ENCODE assay signal across 1 cellular context in the genomic region with DNA sequence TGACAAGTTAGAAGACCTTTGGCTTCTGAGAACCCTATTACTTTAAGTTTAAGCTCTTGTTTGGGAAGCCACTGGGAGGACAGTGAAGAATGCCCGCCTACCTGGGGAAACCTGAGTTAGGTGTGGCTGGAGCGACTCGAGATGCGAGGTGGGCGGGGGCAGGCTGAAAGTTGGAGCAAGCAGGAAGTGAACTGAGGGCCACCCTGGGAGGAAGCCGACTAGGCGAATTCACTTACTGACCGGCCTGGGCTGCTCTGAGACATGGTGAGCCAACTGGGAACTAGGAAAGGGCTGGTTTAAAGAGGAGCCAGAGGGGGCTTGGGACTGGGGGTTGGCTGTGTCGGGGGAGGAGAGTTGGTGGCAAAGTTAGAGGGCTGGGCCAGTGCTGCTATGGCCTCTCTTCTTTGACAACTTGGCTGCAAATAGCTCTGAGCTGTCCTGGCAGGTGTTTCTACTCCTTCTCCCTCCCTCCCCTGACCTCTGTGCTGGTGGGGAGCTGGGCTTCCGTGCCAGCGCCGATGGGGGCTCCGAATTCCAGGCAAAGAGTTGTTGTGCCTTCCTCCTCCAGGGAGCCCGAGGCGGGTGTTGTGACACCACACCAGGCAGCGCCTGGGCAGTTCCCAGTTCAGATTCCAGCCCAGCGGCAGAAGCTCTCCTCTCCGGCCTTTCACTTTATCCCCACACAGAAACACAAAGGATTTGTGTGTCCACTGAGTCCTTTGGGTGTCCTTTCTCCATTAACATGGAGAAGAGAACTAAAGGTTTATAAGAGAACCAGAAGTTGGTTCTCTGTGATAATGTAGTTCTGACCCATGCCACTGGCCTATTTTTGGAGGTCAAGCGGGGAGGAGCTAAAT.
TF ChIP-seq lines count a peak whose summit lies in the region.

A gene (plus strand): TSS at position 201 of the 857 bp plus-strand sequence. CDS start 61 bp downstream, at position 262.

TF ChIP-seq in HepG2, 621 proteins besides CTCF, POLR2A, EP300 and RAD21 (continued from another document and continues in another):
- TF ChIP-seq, protein P1, sequence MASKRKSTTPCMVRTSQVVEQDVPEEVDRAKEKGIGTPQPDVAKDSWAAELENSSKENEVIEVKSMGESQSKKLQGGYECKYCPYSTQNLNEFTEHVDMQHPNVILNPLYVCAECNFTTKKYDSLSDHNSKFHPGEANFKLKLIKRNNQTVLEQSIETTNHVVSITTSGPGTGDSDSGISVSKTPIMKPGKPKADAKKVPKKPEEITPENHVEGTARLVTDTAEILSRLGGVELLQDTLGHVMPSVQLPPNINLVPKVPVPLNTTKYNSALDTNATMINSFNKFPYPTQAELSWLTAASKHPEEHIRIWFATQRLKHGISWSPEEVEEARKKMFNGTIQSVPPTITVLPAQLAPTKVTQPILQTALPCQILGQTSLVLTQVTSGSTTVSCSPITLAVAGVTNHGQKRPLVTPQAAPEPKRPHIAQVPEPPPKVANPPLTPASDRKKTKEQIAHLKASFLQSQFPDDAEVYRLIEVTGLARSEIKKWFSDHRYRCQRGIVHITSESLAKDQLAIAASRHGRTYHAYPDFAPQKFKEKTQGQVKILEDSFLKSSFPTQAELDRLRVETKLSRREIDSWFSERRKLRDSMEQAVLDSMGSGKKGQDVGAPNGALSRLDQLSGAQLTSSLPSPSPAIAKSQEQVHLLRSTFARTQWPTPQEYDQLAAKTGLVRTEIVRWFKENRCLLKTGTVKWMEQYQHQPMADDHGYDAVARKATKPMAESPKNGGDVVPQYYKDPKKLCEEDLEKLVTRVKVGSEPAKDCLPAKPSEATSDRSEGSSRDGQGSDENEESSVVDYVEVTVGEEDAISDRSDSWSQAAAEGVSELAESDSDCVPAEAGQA (IDR thresholded peaks at IDR 0.05; ENCODE audit: low read depth): no peak
- TF ChIP-seq, protein P1 (CRISPR knock-in tag; IDR thresholded peaks at IDR 0.05; ENCODE audit: borderline replicate concordance): no peak
- TF ChIP-seq MEIS2 (CRISPR knock-in tag; IDR thresholded peaks at IDR 0.05) (no peak; the same call in 1 of the 2 replicates), MEF2D (CRISPR knock-in tag; IDR thresholded peaks at IDR 0.05) (no peak), SOX13 (IDR thresholded peaks at IDR 0.05) (no peak), SOX13 (CRISPR knock-in tag; conservative IDR thresholded peaks at IDR 0.05 in 1 of 2, IDR thresholded peaks at IDR 0.05 in 1 of 2) (no peak), ZNF644 (CRISPR knock-in tag; IDR thresholded peaks at IDR 0.05; ENCODE audit: low read depth) (no peak), ZNF274 (CRISPR knock-in tag; IDR thresholded peaks at IDR 0.05) (peak; percentile 71; the same call in 1 of the 2 replicates), MED8 (CRISPR knock-in tag; IDR thresholded peaks at IDR 0.05; ENCODE audit: insufficient replicate concordance) (no peak), ZNF430 (CRISPR knock-in tag; IDR thresholded peaks at IDR 0.05) (0 out of 2 replicates have a peak, but pooled peaks have one; percentile 39), ISX (CRISPR knock-in tag; conservative IDR thresholded peaks at IDR 0.05) (no peak), ZNF724P (CRISPR knock-in tag; IDR thresholded peaks at IDR 0.05; ENCODE audit: borderline replicate concordance) (no peak), KLF15 (CRISPR knock-in tag; IDR thresholded peaks at IDR 0.05; ENCODE audit: borderline replicate concordance) (no peak), NCOR1 (IDR thresholded peaks at IDR 0.05; ENCODE audit: borderline replicate concordance, low read length) (no peak), NR2F2 (IDR thresholded peaks at IDR 0.05; ENCODE audit: borderline replicate concordance, low read depth) (0 out of 2 replicates have a peak, but pooled peaks have one; percentile 44), PLRG1 (conservative IDR thresholded peaks at IDR 0.05) (no peak), ZNF761 (CRISPR knock-in tag; conservative IDR thresholded peaks at IDR 0.05) (no peak)
- TF ChIP-seq, protein P2, sequence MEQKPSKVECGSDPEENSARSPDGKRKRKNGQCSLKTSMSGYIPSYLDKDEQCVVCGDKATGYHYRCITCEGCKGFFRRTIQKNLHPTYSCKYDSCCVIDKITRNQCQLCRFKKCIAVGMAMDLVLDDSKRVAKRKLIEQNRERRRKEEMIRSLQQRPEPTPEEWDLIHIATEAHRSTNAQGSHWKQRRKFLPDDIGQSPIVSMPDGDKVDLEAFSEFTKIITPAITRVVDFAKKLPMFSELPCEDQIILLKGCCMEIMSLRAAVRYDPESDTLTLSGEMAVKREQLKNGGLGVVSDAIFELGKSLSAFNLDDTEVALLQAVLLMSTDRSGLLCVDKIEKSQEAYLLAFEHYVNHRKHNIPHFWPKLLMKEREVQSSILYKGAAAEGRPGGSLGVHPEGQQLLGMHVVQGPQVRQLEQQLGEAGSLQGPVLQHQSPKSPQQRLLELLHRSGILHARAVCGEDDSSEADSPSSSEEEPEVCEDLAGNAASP (CRISPR knock-in tag; IDR thresholded peaks at IDR 0.05; ENCODE audit: borderline replicate concordance): no peak
- TF ChIP-seq, protein P3, sequence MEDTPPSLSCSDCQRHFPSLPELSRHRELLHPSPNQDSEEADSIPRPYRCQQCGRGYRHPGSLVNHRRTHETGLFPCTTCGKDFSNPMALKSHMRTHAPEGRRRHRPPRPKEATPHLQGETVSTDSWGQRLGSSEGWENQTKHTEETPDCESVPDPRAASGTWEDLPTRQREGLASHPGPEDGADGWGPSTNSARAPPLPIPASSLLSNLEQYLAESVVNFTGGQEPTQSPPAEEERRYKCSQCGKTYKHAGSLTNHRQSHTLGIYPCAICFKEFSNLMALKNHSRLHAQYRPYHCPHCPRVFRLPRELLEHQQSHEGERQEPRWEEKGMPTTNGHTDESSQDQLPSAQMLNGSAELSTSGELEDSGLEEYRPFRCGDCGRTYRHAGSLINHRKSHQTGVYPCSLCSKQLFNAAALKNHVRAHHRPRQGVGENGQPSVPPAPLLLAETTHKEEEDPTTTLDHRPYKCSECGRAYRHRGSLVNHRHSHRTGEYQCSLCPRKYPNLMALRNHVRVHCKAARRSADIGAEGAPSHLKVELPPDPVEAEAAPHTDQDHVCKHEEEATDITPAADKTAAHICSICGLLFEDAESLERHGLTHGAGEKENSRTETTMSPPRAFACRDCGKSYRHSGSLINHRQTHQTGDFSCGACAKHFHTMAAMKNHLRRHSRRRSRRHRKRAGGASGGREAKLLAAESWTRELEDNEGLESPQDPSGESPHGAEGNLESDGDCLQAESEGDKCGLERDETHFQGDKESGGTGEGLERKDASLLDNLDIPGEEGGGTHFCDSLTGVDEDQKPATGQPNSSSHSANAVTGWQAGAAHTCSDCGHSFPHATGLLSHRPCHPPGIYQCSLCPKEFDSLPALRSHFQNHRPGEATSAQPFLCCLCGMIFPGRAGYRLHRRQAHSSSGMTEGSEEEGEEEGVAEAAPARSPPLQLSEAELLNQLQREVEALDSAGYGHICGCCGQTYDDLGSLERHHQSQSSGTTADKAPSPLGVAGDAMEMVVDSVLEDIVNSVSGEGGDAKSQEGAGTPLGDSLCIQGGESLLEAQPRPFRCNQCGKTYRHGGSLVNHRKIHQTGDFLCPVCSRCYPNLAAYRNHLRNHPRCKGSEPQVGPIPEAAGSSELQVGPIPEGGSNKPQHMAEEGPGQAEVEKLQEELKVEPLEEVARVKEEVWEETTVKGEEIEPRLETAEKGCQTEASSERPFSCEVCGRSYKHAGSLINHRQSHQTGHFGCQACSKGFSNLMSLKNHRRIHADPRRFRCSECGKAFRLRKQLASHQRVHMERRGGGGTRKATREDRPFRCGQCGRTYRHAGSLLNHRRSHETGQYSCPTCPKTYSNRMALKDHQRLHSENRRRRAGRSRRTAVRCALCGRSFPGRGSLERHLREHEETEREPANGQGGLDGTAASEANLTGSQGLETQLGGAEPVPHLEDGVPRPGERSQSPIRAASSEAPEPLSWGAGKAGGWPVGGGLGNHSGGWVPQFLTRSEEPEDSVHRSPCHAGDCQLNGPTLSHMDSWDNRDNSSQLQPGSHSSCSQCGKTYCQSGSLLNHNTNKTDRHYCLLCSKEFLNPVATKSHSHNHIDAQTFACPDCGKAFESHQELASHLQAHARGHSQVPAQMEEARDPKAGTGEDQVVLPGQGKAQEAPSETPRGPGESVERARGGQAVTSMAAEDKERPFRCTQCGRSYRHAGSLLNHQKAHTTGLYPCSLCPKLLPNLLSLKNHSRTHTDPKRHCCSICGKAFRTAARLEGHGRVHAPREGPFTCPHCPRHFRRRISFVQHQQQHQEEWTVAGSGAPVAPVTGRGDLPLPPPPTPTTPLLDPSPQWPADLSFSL (CRISPR knock-in tag; IDR thresholded peaks at IDR 0.05): peak; percentile 73; the same call in 1 of the 2 replicates
- TF ChIP-seq, protein P4, sequence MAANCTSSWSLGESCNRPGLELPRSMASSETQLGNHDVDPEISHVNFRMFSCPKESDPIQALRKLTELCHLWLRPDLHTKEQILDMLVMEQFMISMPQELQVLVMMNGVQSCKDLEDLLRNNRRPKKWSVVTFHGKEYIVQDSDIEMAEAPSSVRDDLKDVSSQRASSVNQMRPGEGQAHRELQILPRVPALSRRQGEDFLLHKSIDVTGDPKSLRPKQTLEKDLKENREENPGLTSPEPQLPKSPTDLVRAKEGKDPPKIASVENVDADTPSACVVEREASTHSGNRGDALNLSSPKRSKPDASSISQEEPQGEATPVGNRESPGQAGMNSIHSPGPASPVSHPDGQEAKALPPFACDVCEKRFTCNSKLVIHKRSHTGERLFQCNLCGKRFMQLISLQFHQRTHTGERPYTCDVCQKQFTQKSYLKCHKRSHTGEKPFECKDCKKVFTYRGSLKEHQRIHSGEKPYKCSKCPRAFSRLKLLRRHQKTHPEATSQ (CRISPR knock-in tag; IDR thresholded peaks at IDR 0.05; ENCODE audit: borderline replicate concordance): no peak
- TF ChIP-seq, protein P5, sequence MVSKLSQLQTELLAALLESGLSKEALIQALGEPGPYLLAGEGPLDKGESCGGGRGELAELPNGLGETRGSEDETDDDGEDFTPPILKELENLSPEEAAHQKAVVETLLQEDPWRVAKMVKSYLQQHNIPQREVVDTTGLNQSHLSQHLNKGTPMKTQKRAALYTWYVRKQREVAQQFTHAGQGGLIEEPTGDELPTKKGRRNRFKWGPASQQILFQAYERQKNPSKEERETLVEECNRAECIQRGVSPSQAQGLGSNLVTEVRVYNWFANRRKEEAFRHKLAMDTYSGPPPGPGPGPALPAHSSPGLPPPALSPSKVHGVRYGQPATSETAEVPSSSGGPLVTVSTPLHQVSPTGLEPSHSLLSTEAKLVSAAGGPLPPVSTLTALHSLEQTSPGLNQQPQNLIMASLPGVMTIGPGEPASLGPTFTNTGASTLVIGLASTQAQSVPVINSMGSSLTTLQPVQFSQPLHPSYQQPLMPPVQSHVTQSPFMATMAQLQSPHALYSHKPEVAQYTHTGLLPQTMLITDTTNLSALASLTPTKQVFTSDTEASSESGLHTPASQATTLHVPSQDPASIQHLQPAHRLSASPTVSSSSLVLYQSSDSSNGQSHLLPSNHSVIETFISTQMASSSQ (IDR thresholded peaks at IDR 0.05; ENCODE audit: low read depth): no peak
- TF ChIP-seq, protein P5 (CRISPR knock-in tag; IDR thresholded peaks at IDR 0.05; ENCODE audit: borderline replicate concordance): no peak
- TF ChIP-seq, protein P6, sequence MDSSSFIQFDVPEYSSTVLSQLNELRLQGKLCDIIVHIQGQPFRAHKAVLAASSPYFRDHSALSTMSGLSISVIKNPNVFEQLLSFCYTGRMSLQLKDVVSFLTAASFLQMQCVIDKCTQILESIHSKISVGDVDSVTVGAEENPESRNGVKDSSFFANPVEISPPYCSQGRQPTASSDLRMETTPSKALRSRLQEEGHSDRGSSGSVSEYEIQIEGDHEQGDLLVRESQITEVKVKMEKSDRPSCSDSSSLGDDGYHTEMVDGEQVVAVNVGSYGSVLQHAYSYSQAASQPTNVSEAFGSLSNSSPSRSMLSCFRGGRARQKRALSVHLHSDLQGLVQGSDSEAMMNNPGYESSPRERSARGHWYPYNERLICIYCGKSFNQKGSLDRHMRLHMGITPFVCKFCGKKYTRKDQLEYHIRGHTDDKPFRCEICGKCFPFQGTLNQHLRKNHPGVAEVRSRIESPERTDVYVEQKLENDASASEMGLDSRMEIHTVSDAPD (CRISPR knock-in tag; IDR thresholded peaks at IDR 0.05): no peak
- TF ChIP-seq, protein P7, sequence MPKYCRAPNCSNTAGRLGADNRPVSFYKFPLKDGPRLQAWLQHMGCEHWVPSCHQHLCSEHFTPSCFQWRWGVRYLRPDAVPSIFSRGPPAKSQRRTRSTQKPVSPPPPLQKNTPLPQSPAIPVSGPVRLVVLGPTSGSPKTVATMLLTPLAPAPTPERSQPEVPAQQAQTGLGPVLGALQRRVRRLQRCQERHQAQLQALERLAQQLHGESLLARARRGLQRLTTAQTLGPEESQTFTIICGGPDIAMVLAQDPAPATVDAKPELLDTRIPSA (CRISPR knock-in tag; IDR thresholded peaks at IDR 0.05; ENCODE audit: borderline replicate concordance): no peak
